Comparison of ENCODE assay signal across 17 cellular contexts in genomic region chr18:58243401-58243800, GRCh38.
DNase-seq lines count a peak whose midpoint lies in the region; ATAC-seq and TF ChIP-seq lines count a peak whose summit lies in the region.
"Had no signal": no experiment of that assay in that cellular context is flagged by ENCODE, and none has a peak within 500 bp of the region (broad histone marks: within the 10 kb centered on the region; RNA-seq: fewer than 3 reads in every experiment).

No MANE protein-coding gene starts in this region.

- WGBS in endodermal cell (ENCODE audit: insufficient coverage in 1 of 2, insufficient read length in 1 of 2), 2 experiments, result 90 to 100% methylated on average over 2 to 5 of the region's 5 CpGs

- H3K4me3 Mint-ChIP-seq in endodermal cell (no peak overlapping the region), T-helper 17 cell (no peak overlapping the region)
- H3K4me3 Mint-ChIP-seq: CD4-positive, alpha-beta T cell; H9 had no signal

- H3K4me3 ChIP-seq in Peyer's patch (no peak overlapping the region), endodermal cell (ENCODE audit: low read length) (no peak overlapping the region)

- ATAC-seq in left colon, result peak; percentile 2
- no peak for ATAC-seq in GM21717 (IDR thresholded peaks at IDR 0.05; ENCODE audit: unreplicated experiment)
- ATAC-seq in GM21360 (IDR thresholded peaks at IDR 0.05; ENCODE audit: unreplicated experiment), result no peak
- no peak for ATAC-seq in T-helper 17 cell

- TF ChIP-seq CTCF in Peyer's patch (IDR thresholded peaks at IDR 0.05) (no peak), endodermal cell (conservative IDR thresholded peaks at IDR 0.05) (no peak)

- H3K4me1 ChIP-seq in Peyer's patch (peaks cover 0 to 23% (median 5%) of the 10 kb centered on the region in 4 donors), endodermal cell (ENCODE audit: control insufficient read depth, insufficient read depth, low read length) (peaks cover 7% of the 10 kb centered on the region)
- H3K4me1 ChIP-seq: BE2C had no signal

- H3K9ac ChIP-seq in endodermal cell (ENCODE audit: extremely low read depth, low read length, poor library complexity, severe bottlenecking), result no peak overlapping the region

- H3K36me3 Mint-ChIP-seq in endodermal cell (ENCODE audit: low read depth), result no peaks in the 10 kb centered on the region
- peaks cover 3% of the 10 kb centered on the region for H3K36me3 Mint-ChIP-seq in T-helper 17 cell (ENCODE audit: low read depth)

- H3K27ac Mint-ChIP-seq in endodermal cell, result peak overlapping the region; percentile 38
- no peak overlapping the region for H3K27ac Mint-ChIP-seq in T-helper 17 cell
- H3K27ac Mint-ChIP-seq: CD4-positive, alpha-beta T cell had no signal

- DNase-seq in Peyer's patch, result no peak
- DNase-seq in endodermal cell, result no peak
- DNase-seq in left colon, result no peak
- DNase-seq in activated T-cell treated with anti-CD3 and anti-CD28 coated beads for 4 hours, result no peak
- no peak for DNase-seq in T-helper 17 cell
- DNase-seq: ACHN; BE2C; C1 segment of cervical spinal cord; Caco-2; CD4-positive, alpha-beta T cell; DMS153; DMS79 treated with DMSO at 0.1 percent for 48 hours; GF-D8; H9 had no signal

- TF ChIP-seq POLR2A in Peyer's patch (IDR thresholded peaks at IDR 0.05), result no peak

- H3K27ac ChIP-seq in Peyer's patch (peak overlapping the region in 3 of 4 donors; percentile 36 to 88 (median 72)), endodermal cell (ENCODE audit: low read depth, low read length) (no peak overlapping the region)
- H3K27ac ChIP-seq: HL-60 had no signal

- no peaks in the 10 kb centered on the region for H3K9me3 Mint-ChIP-seq in endodermal cell
- H3K9me3 Mint-ChIP-seq: CD4-positive, alpha-beta T cell; H9 had no signal

- H3K36me3 ChIP-seq in Peyer's patch (no peaks in the 10 kb centered on the region), endodermal cell (ENCODE audit: control insufficient read depth, insufficient read depth, low read length) (no peaks in the 10 kb centered on the region)
- H3K36me3 ChIP-seq: BE2C had no signal

- H3K27me3 Mint-ChIP-seq in endodermal cell (ENCODE audit: insufficient read depth) (no peaks in the 10 kb centered on the region), T-helper 17 cell (peaks cover 6% of the 10 kb centered on the region)
- H3K27me3 Mint-ChIP-seq: CD4-positive, alpha-beta T cell had no signal

- H3K27me3 ChIP-seq in Peyer's patch (no peaks in the 10 kb centered on the region), endodermal cell (ENCODE audit: control insufficient read depth, insufficient read depth, low read length, poor library complexity, severe bottlenecking) (no peaks in the 10 kb centered on the region)
- H3K27me3 ChIP-seq: BE2C had no signal

- H3K9me3 ChIP-seq in Peyer's patch (no peaks in the 10 kb centered on the region), endodermal cell (ENCODE audit: control insufficient read depth, low read length) (no peaks in the 10 kb centered on the region), T-helper 17 cell (ENCODE audit: control insufficient read depth, low read length, poor library complexity, severe bottlenecking) (no peaks in the 10 kb centered on the region)
- H3K9me3 ChIP-seq: BE2C, Caco-2 had no signal

- intact Hi-C loops in left colon (cut with DNase I, micrococcal nuclease), result no loop called here

- H3K4me1 Mint-ChIP-seq in endodermal cell (peaks cover 29% of the 10 kb centered on the region), T-helper 17 cell (no peaks in the 10 kb centered on the region)
